Comparison of ENCODE assay signal across 8 cellular contexts in the genomic region with DNA sequence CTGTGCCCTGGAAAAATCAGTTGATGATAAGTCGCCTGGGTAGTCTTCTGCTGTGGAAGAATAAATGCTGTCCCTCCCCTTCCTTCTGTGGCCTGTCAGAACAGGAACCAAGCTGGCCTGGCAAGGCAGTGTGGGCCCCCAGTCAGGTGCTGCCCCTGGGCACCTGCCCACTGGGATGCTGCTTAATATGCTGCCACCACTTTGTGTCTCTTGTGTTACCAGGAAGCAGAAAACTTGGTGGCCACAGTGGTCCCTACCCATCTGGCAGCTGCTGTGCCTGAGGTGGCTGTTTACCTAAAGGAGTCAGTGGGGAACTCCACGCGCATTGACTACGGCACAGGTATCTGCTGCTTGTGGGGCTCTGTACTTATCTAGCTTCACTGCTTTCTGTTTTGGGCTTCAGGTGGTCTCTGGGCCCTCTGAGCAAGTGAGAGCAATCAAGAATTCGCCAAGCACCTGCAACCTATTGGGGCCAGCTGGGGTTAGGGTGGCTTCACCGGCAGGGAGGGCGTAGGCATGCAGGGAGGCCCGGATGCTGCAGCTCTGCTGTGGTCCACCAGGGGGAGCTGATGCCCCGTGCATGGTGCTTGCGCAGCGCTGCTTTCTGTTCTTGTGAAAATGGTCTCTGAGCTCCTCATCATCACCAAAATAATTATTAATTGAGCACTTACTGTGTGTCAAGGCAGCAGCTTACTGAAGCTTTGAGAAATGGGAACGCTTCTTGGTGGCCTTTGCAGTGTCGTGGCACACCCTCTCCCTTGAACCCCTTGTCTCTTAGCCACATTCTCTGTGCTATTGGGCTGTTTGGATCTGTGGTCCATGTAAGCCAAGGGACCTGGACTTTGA. TPM values are rescaled to one million over a fixed set of nuclear protein-coding genes. Genes with fewer than 3 reads are reported as not detected.
DNase-seq lines count a peak whose midpoint lies in the region; ATAC-seq and TF ChIP-seq lines count a peak whose summit lies in the region.

No MANE protein-coding gene starts in this region.

- no peaks in the 10 kb centered on the region for H3K79me2 ChIP-seq in SU-DHL-6 (ENCODE audit: insufficient read depth, low read length)

- H3K9me3 Mint-ChIP-seq in activated naive CD4-positive, alpha-beta T cell treated with anti-CD3 and anti-CD28 coated beads, Interleukin-2, amount 10 ng/mL, durations not matched to agents 7 days and 5 days: no peaks in the 10 kb centered on the region

- H3K4me3 Mint-ChIP-seq in activated naive CD4-positive, alpha-beta T cell treated with anti-CD3 and anti-CD28 coated beads, Interleukin-2, amount 10 ng/mL, durations not matched to agents 7 days and 5 days: no peak overlapping the region

- no peaks in the 10 kb centered on the region for H3F3A ChIP-seq in SU-DHL-6 (ENCODE audit: insufficient read depth)

- no peak overlapping the region for H2AFZ ChIP-seq in SU-DHL-6 (ENCODE audit: low read depth, low read length, severe bottlenecking)

- CTCF ChIA-PET in activated naive CD4-positive, alpha-beta T cell treated with anti-CD3 and anti-CD28 coated beads, Interleukin-2, amount 10 ng/mL, durations not matched to agents 7 days and 5 days (lab: Charles Lee): interaction anchor here (0.6 to 3.8 kb wide), 39 partner anchors 8 to 592 kb away, joined by 3 to 48 read pairs (median 4); a partner anchor contains a TSS

- no peak overlapping the region for H3K4me2 ChIP-seq in SU-DHL-6 (ENCODE audit: low read depth, low read length, poor library complexity, severe bottlenecking)

- H3K27me3 Mint-ChIP-seq in activated naive CD4-positive, alpha-beta T cell treated with anti-CD3 and anti-CD28 coated beads, Interleukin-2, amount 10 ng/mL, durations not matched to agents 7 days and 5 days: no peaks in the 10 kb centered on the region

- TF ChIP-seq RAD21 in Ishikawa (IDR thresholded peaks at IDR 0.05; ENCODE audit: low read depth): peak; percentile 85

- TF ChIP-seq CTCF in SU-DHL-6 (IDR thresholded peaks at IDR 0.05; ENCODE audit: insufficient read depth, low read length, poor library complexity, severe bottlenecking) (peak; percentile 95), psoas muscle (IDR thresholded peaks at IDR 0.05) (peak; percentile 97)

- 44 to 53% (median 45%) methylated on average over 13 of the region's 13 CpGs for WGBS in psoas muscle, 3 donors
- 36 to 40% methylated on average over 13 of the region's 13 CpGs for whole genome bisulfite sequencing in aorta, 2 donors

- H3K9me3 ChIP-seq in SU-DHL-6 (ENCODE audit: insufficient read depth, low read length): no peaks in the 10 kb centered on the region
- H3K9me3 ChIP-seq in psoas muscle: no peaks in the 10 kb centered on the region
- no peaks in the 10 kb centered on the region for H3K9me3 ChIP-seq in aorta (ENCODE audit: control insufficient read depth, low read length)

- H3K4me1 Mint-ChIP-seq in activated naive CD4-positive, alpha-beta T cell treated with anti-CD3 and anti-CD28 coated beads, Interleukin-2, amount 10 ng/mL, durations not matched to agents 7 days and 5 days: peaks cover 6% of the 10 kb centered on the region

- no peak for TF ChIP-seq EP300 in Ishikawa (IDR thresholded peaks at IDR 0.05; ENCODE audit: borderline replicate concordance)

- H3K9ac ChIP-seq in SU-DHL-6 (ENCODE audit: low read length): no peak overlapping the region

- DNase-seq in DMS79 (lab: John Stamatoyannopoulos, UW) (peak; percentile 2), DMS79 treated with DMSO at 0.1 percent for 48 hours (lab: John Stamatoyannopoulos, UW) (no peak), Right ventricle myocardium superior (peak; percentile 88), psoas muscle (peak; percentile 77 to 89), aorta (peak; percentile 84 to 93)
- peak; percentile 90 for DNase-seq in activated naive CD4-positive, alpha-beta T cell treated with anti-CD3 and anti-CD28 coated beads, Interleukin-2, amount 10 ng/mL, durations not matched to agents 7 days and 5 days

- H3K27ac ChIP-seq in SU-DHL-6 (ENCODE audit: low read depth, low read length) (no peak overlapping the region), psoas muscle (no peak overlapping the region), aorta (ENCODE audit: low read depth in 1 of 2, low read length in 2 of 2) (peak overlapping the region in 1 of 2 donors; percentile 38)

- peak overlapping the region; percentile 79 for H3K27ac Mint-ChIP-seq in activated naive CD4-positive, alpha-beta T cell treated with anti-CD3 and anti-CD28 coated beads, Interleukin-2, amount 10 ng/mL, durations not matched to agents 7 days and 5 days

- H3K4me3 ChIP-seq in SU-DHL-6 (ENCODE audit: insufficient read depth, low read length, poor library complexity, severe bottlenecking) (no peak overlapping the region), psoas muscle (no peak overlapping the region), aorta (ENCODE audit: low read length in 2 of 2) (no peak overlapping the region)

- H3K4me1 ChIP-seq in psoas muscle (peaks cover 7% of the 10 kb centered on the region), aorta (ENCODE audit: control insufficient read depth in 1 of 2, insufficient read depth in 2 of 2, low read length in 2 of 2) (no peaks in the 10 kb centered on the region)

- H3K27me3 ChIP-seq in SU-DHL-6 (ENCODE audit: low read length): no peaks in the 10 kb centered on the region
- no peaks in the 10 kb centered on the region for H3K27me3 ChIP-seq in psoas muscle (ENCODE audit: insufficient read depth in 3 of 3, low read length in 2 of 3)
- no peaks in the 10 kb centered on the region for H3K27me3 ChIP-seq in aorta (ENCODE audit: control insufficient read depth in 1 of 2, insufficient read depth in 2 of 2, low read length in 1 of 2)

- intact Hi-C loops in Right ventricle myocardium superior (cut with DNase I): loop anchor here (5.0 kb wide), 1 partner anchor 656 kb away; no protein-coding TSS in a partner anchor
- intact Hi-C loops in psoas muscle (cut with DNase I): loop anchor here (5.0 to 10.0 kb wide), 2 partner anchors 363 to 656 kb away; no protein-coding TSS in a partner anchor
- intact Hi-C loops in aorta (cut with DNase I): loop anchor here (2.0 to 5.0 kb wide), 3 partner anchors 479 to 661 kb away; no protein-coding TSS in a partner anchor

- H3K36me3 ChIP-seq in SU-DHL-6 (ENCODE audit: low read length) (0 out of 2 replicates have a peak, but pooled peaks cover 3% of the 10 kb centered on the region), psoas muscle (ENCODE audit: insufficient read depth in 1 of 2, low read depth in 1 of 2) (peaks cover 0 to 81% of the 10 kb centered on the region in 2 donors), aorta (ENCODE audit: control insufficient read depth in 1 of 2, insufficient read depth in 2 of 2, low read length in 1 of 2) (peaks cover 0 to 4% of the 10 kb centered on the region in 2 donors)

- peaks cover 39% of the 10 kb centered on the region for H3K36me3 Mint-ChIP-seq in activated naive CD4-positive, alpha-beta T cell treated with anti-CD3 and anti-CD28 coated beads, Interleukin-2, amount 10 ng/mL, durations not matched to agents 7 days and 5 days

- peak; percentile 92 for ATAC-seq in Right ventricle myocardium superior (ENCODE audit: poor library complexity)
- ATAC-seq in psoas muscle: peak; percentile 85 to 90 (median 88)
- peak; percentile 92 for ATAC-seq in aorta (ENCODE audit: low FRiP score)

- no peaks in the 10 kb centered on the region for H4K20me1 ChIP-seq in SU-DHL-6 (ENCODE audit: low read depth, low read length)

- H3K9me2 ChIP-seq in SU-DHL-6 (replicated peaks; ENCODE audit: insufficient read depth, low read length): no peaks in the 10 kb centered on the region

TF ChIP-seq in Ishikawa, 13 proteins besides CTCF, POLR2A, EP300 and RAD21 (continues in another document):
- TF ChIP-seq ZBTB7A (IDR thresholded peaks at IDR 0.05; ENCODE audit: low read depth) (no peak), YY1 (IDR thresholded peaks at IDR 0.05; ENCODE audit: low read depth) (no peak), TAF1 (IDR thresholded peaks at IDR 0.05; ENCODE audit: low read depth) (no peak), CEBPB (IDR thresholded peaks at IDR 0.05) (no peak), TCF12 (IDR thresholded peaks at IDR 0.05; ENCODE audit: low read depth) (no peak)
- TF ChIP-seq, protein P1, sequence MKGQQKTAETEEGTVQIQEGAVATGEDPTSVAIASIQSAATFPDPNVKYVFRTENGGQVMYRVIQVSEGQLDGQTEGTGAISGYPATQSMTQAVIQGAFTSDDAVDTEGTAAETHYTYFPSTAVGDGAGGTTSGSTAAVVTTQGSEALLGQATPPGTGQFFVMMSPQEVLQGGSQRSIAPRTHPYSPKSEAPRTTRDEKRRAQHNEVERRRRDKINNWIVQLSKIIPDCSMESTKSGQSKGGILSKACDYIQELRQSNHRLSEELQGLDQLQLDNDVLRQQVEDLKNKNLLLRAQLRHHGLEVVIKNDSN (IDR thresholded peaks at IDR 0.05): no peak

RNA-seq across cellular contexts. Expression of a gene that starts 20.3 kb away (rescaled TPM):
- total RNA-seq in Right ventricle myocardium superior (179 TPM), psoas muscle (100 to 1,000 TPM in 2 of 4 donors, 10 to 100 TPM in 2; 95.1 to 110 (median 102) TPM), aorta (100 to 1,000 TPM in 1 of 2 donors, 10 to 100 TPM in 1; 80.3 to 156 TPM)
- polyA plus RNA-seq in psoas muscle (100 to 1,000 TPM in 1 of 3 donors, 10 to 100 TPM in 2; 54.1 to 109 (median 83.1) TPM), aorta (10 to 100 TPM; 60.6 to 73.2 TPM)

RNA-seq across cellular contexts. Expression of a gene that starts 20.9 kb away (rescaled TPM):
- 85.4 TPM for total RNA-seq in Right ventricle myocardium superior
- 100 to 1,000 TPM; 123 to 229 (median 164) TPM for total RNA-seq in psoas muscle
- 100 to 1,000 TPM in 2 of 3 donors, 10 to 100 TPM in 1; 88.7 to 106 (median 100) TPM for polyA plus RNA-seq in psoas muscle
- total RNA-seq in aorta: 10 to 100 TPM; 42.0 to 48.4 TPM
- polyA plus RNA-seq in aorta: 10 to 100 TPM; 26.8 to 51.1 TPM

RNA-seq across cellular contexts. Expression of a gene that starts 46.5 kb away (rescaled TPM):
- total RNA-seq in Right ventricle myocardium superior: 3.5 TPM
- 1 to 10 TPM; 1.7 to 4.5 (median 3.4) TPM for total RNA-seq in psoas muscle
- 1 to 10 TPM; 1.4 to 8.3 (median 3.0) TPM for polyA plus RNA-seq in psoas muscle
- 10 to 100 TPM; 28.3 to 66.9 TPM for total RNA-seq in aorta
- 10 to 100 TPM in 1 of 2 donors, 1 to 10 TPM in 1; 8.8 to 37.2 TPM for polyA plus RNA-seq in aorta

RNA-seq across cellular contexts. Expression of a gene that starts 50.6 kb away (rescaled TPM):
- total RNA-seq in Right ventricle myocardium superior (4.4 TPM), psoas muscle (1 to 10 TPM; 2.1 to 4.7 (median 4.2) TPM), aorta (1 to 10 TPM; 4.0 to 5.1 TPM)
- polyA plus RNA-seq in psoas muscle (1 to 10 TPM; 2.3 to 5.2 (median 4.7) TPM), aorta (1 to 10 TPM; 2.1 to 4.9 TPM)
